Comparison of ENCODE assay signal across 8 cellular contexts in the genomic region with DNA sequence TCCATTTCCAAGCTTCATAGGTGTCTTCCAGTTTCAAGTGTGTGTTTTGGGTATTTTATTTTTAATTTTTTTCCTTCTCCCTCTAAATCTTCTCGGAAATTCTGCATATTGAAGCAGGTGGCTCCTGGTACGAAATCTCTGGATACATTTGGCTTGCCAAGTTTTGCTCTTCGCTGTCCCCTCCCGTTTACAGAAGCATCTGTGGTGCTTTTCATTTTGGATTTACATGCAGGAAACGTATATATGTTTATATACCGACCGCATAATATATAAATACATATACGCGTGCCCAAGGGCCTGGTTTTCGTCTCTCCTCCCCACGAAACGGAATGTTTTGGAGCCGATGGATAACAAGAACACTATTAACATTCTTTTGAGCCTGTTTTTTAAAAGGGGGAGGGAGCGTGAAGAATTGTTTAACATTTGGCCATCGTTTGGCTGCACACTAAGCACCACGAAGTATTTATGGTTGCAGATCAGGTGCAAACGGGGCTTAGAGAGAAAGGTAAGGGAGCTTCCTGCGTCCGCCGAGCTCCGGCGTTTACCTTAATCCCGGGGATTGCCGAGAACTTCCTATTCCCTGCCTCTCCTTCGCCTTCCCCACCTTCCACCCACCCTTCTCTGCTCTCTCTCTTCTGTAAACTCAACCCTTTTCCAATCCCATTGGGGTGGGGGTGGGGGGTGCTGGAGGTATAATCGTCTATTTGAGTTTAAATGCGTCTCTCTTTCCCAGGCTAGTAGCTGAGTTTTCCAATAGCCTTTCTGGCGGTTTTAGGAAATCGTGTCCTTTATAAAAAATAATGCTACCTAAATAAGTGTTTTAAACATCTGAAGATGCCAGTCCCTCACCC. TPM values are rescaled to one million over a fixed set of nuclear protein-coding genes. Genes with fewer than 3 reads are reported as not detected.
DNase-seq lines count a peak whose midpoint lies in the region; ATAC-seq and TF ChIP-seq lines count a peak whose summit lies in the region.

No MANE protein-coding gene starts in this region.

- in situ Hi-C loops in ACHN (cut with HindIII; ENCODE audit: low pct_ligation_motif_present, low pct_unique_long_range_greater_than_20kb, low sequenced_read_pairs) (no loop called here), SK-MEL-5 (cut with HindIII; ENCODE audit: low pct_unique_long_range_greater_than_20kb, low sequenced_read_pairs) (no loop called here)

- DNase-seq in ACHN = peak; percentile 33
- DNase-seq in GM20000 (ENCODE audit: low spot score) = peak; percentile 11
- DNase-seq in SK-MEL-5 (ENCODE audit: low read depth, low spot score) = peak; percentile 38
- DNase-seq in fibroblast of mammary gland (ENCODE audit: low read depth) = no peak
- DNase-seq in osteocyte (ENCODE audit: extremely low spot score, unreplicated experiment) = no peak
- DNase-seq in GOT3 (lab: John Stamatoyannopoulos, UW) = no peak

- peak overlapping the region; percentile 68 for H3K4me3 ChIP-seq in fibroblast of mammary gland (ENCODE audit: control insufficient read depth, low read depth, low read length)

- no peaks in the 10 kb centered on the region for H3K36me3 Mint-ChIP-seq in osteocyte (ENCODE audit: unreplicated experiment)

- peak overlapping the region; percentile 87 for H3K27ac Mint-ChIP-seq in osteocyte (ENCODE audit: unreplicated experiment)

- H3K4me1 Mint-ChIP-seq in osteocyte (ENCODE audit: unreplicated experiment) = peaks cover 34% of the 10 kb centered on the region

- no peak for ATAC-seq in GM18517 (IDR thresholded peaks at IDR 0.05; ENCODE audit: unreplicated experiment)
- no peak for ATAC-seq in HG02642 (IDR thresholded peaks at IDR 0.05; ENCODE audit: poor library complexity, unreplicated experiment)

- H3K4me3 Mint-ChIP-seq in osteocyte (ENCODE audit: unreplicated experiment) = peak overlapping the region; percentile 92

- no peaks in the 10 kb centered on the region for H3K9me3 Mint-ChIP-seq in osteocyte (ENCODE audit: unreplicated experiment)

- H3K27me3 Mint-ChIP-seq in osteocyte (ENCODE audit: unreplicated experiment) = peaks cover 9% of the 10 kb centered on the region

- TF ChIP-seq CTCF in GM20000 (IDR thresholded peaks at IDR 0.05; ENCODE audit: extremely low read depth, missing control alignments) (no peak), fibroblast of mammary gland (conservative IDR thresholded peaks at IDR 0.05; ENCODE audit: control insufficient read depth, insufficient read depth, low read depth, low read length) (no peak), osteocyte (IDR thresholded peaks at IDR 0.05) (no peak)

RNA-seq across cellular contexts. Expression of gene NLGN1, which starts 1.1 kb away (rescaled TPM):
- total RNA-seq in SK-MEL-5 (2014; rRNA removed; shearing (Covaris generic)) = 31.6 and 35.2 TPM in 2 replicates
- 17.5 and 22.3 TPM in 2 replicates for polyA plus RNA-seq in SK-MEL-5 (2015; cell fraction: cytosol; rRNA removed)
- polyA plus RNA-seq in SK-MEL-5 (2015; cell fraction: nucleus; rRNA removed) = 6.8 and 8.6 TPM in 2 replicates
- total RNA-seq in osteocyte = 3.9 and 4.0 TPM in 2 replicates

Comparison
In these comparisons a context has a peak if more than half of its experiments do, and no peak if none do; other contexts are left out.
1. DNase-seq: peak in ACHN (single experiment), GM20000 (single experiment) and SK-MEL-5 (single experiment); none in fibroblast of mammary gland (single experiment), osteocyte (single experiment) and GOT3 (single experiment).